Comparison of ENCODE assay signal across 8 cellular contexts in genomic region chr22:40348025-40348658, GRCh38. TPM values are rescaled to one million over a fixed set of nuclear protein-coding genes. Genes with fewer than 3 reads are reported as not detected.
DNase-seq lines count a peak whose midpoint lies in the region; ATAC-seq and TF ChIP-seq lines count a peak whose summit lies in the region.

No MANE protein-coding gene starts in this region.

- no peaks in the 10 kb centered on the region for H3K9me3 ChIP-seq in AG04450 (ENCODE audit: control insufficient read depth, insufficient read depth, low read length)
- no peaks in the 10 kb centered on the region for H3K9me3 ChIP-seq in upper lobe of left lung

- intact Hi-C loops in natural killer cell (cut with micrococcal nuclease) = loop anchor here (1.0 to 5.0 kb wide), 3 partner anchors 171 to 814 kb away; partner anchors contain the start of gene TNRC6B

- H3K27me3 Mint-ChIP-seq in natural killer cell (ENCODE audit: low read depth in 2 of 2) = no peaks in the 10 kb centered on the region

- no peak for TF ChIP-seq POLR2A in upper lobe of left lung (IDR thresholded peaks at IDR 0.05)

- peaks cover 15 to 22% of the 10 kb centered on the region in 2 donors for H3K4me1 Mint-ChIP-seq in natural killer cell

- H3K4me1 ChIP-seq in upper lobe of left lung = peaks cover 17 to 31% (median 18%) of the 10 kb centered on the region in 4 donors

- 70 to 75% methylated on average over 10 of the region's 10 CpGs for WGBS in upper lobe of left lung, 2 donors

- CTCF ChIA-PET in AG04450 (lab: Charles Lee) = interaction anchor here (0.6 to 2.6 kb wide), 30 partner anchors 9 to 819 kb away, joined by 3 to 16 read pairs (median 4); no protein-coding TSS in a partner anchor

- peak overlapping the region; percentile 94 for H3K4me3 ChIP-seq in AG04450 (ENCODE audit: low read depth, low read length)
- peak overlapping the region; percentile 96 for H3K4me3 ChIP-seq in GM12875 (ENCODE audit: low read depth, low read length)
- peak overlapping the region in 1 of 4 donors; percentile 73 for H3K4me3 ChIP-seq in upper lobe of left lung

- H3K27me3 ChIP-seq in AG04450 (ENCODE audit: control insufficient read depth, insufficient read depth, low read length) = no peaks in the 10 kb centered on the region
- H3K27me3 ChIP-seq in upper lobe of left lung = no peaks in the 10 kb centered on the region

- DNase-seq in AG04450 (ENCODE audit: low read depth, low spot score) = no peak
- DNase-seq in NCI-H69 (lab: John Stamatoyannopoulos, UW) = peak; percentile 61
- DNase-seq in activated CD8-positive, alpha-beta memory T cell treated with anti-CD3 and anti-CD28 coated beads, Interleukin-2, amount 50 U/mL, for 48 hours = peak; percentile 71
- peak; percentile 50 for DNase-seq in epidermal melanocyte (ENCODE audit: insufficient read length, low spot score)
- DNase-seq in natural killer cell = peak; percentile 41
- DNase-seq in upper lobe of left lung = peak in 1 of 2 donors; percentile 47

- H3K36me3 Mint-ChIP-seq in natural killer cell = no peaks in the 10 kb centered on the region

- H3K4me3 Mint-ChIP-seq in natural killer cell = peak overlapping the region; percentile 98

- TF ChIP-seq CTCF in AG04450 (IDR thresholded peaks at IDR 0.05; ENCODE audit: low read depth, low read length) (peak; percentile 85), GM12875 (IDR thresholded peaks at IDR 0.05; ENCODE audit: borderline replicate concordance, insufficient read depth, low read depth, low read length) (peak; percentile 85), natural killer cell (IDR thresholded peaks at IDR 0.05) (peak; percentile 81), upper lobe of left lung (IDR thresholded peaks at IDR 0.05) (peak in 5 of 6 experiments; percentile 41 to 59 (median 48))

- TF ChIP-seq EP300 in upper lobe of left lung (IDR thresholded peaks at IDR 0.05) = no peak

- ATAC-seq in natural killer cell (peak; percentile 42 to 65 (median 42)), upper lobe of left lung (ENCODE audit: low FRiP score in 2 of 2) (no peak), GM19351 (IDR thresholded peaks at IDR 0.05; ENCODE audit: unreplicated experiment) (no peak)

- no peak overlapping the region for H3K27ac ChIP-seq in AG04450 (ENCODE audit: low read depth, low read length)
- peak overlapping the region in 1 of 4 donors; percentile 78 for H3K27ac ChIP-seq in upper lobe of left lung

- H3K9me3 Mint-ChIP-seq in natural killer cell = no peaks in the 10 kb centered on the region

- POLR2A ChIA-PET in AG04450 (lab: Yijun Ruan, JAX) = interaction anchor here (1.0 kb wide), 1 partner anchor 171 kb away, joined by 6 read pairs; the partner anchor contains the start of gene TNRC6B

- H3K27ac Mint-ChIP-seq in natural killer cell = peak overlapping the region; percentile 81 to 89

- peaks cover 0 to 46% (median 27%) of the 10 kb centered on the region in 4 donors for H3K36me3 ChIP-seq in upper lobe of left lung

RNA-seq across cellular contexts. Expression of gene ADSL, which starts 1.8 kb away (rescaled TPM):
- polyA plus RNA-seq in AG04450 (2011; rRNA removed) = 106 and 116 TPM in 2 replicates
- 104 and 106 TPM in 2 replicates for polyA minus RNA-seq in AG04450 (2011; rRNA and poly(A)+ RNA removed)
- total RNA-seq in natural killer cell = 10 to 100 TPM; 31.3 to 49.8 (median 41.2) TPM
- 10 to 100 TPM; 17.5 to 80.3 (median 37.9) TPM for total RNA-seq in upper lobe of left lung

RNA-seq across cellular contexts. Expression of gene SGSM3, which starts 22.3 kb away (rescaled TPM):
- polyA plus RNA-seq in AG04450 (2011; rRNA removed) = 37.2 and 49.0 TPM in 2 replicates
- polyA minus RNA-seq in AG04450 (2011; rRNA and poly(A)+ RNA removed) = 27.6 and 41.0 TPM in 2 replicates
- total RNA-seq in natural killer cell (10 to 100 TPM; 74.4 to 93.2 (median 76.3) TPM), upper lobe of left lung (100 to 1,000 TPM in 2 of 6 donors, 10 to 100 TPM in 4; 51.8 to 199 (median 84.0) TPM)

Comparison
In these comparisons a context has a peak if more than half of its experiments do, and no peak if none do; other contexts are left out.
1. ATAC-seq: peak in natural killer cell (3 of 3); none in upper lobe of left lung (0 of 2) and GM19351 (single experiment).
2. Peak in every context shown above with its lines, with median percentiles within 50 percentile points of each other: CTCF ChIP-seq.